ENCODE assay signal across 2 cellular contexts in genomic region chr12:1591029-1591428, GRCh38.
A peak's percentile ranks its signal among the peaks of the same experiment; 100 is the strongest.
TF ChIP-seq lines count a peak whose summit lies in the region.

No MANE protein-coding gene starts in this region.

TF ChIP-seq in A549, 52 proteins besides CTCF, POLR2A, EP300 and RAD21 (continued from another document):
- TF ChIP-seq USF2 (IDR thresholded peaks at IDR 0.05) (no peak), ATOH8 (CRISPR knock-in tag; IDR thresholded peaks at IDR 0.05; ENCODE audit: low read depth) (no peak), TP53 (CRISPR knock-in tag; IDR thresholded peaks at IDR 0.05) (no peak), MYC (IDR thresholded peaks at IDR 0.05; ENCODE audit: borderline replicate concordance, low read length) (no peak), HOXB13 (CRISPR knock-in tag; IDR thresholded peaks at IDR 0.05; ENCODE audit: low read depth) (no peak), ZNF302 (CRISPR knock-in tag; IDR thresholded peaks at IDR 0.05) (no peak)

TF ChIP-seq in HEK293, 187 proteins besides CTCF, POLR2A, EP300 and RAD21:
- TF ChIP-seq PRDM10 (tag by site-specific recombination; IDR thresholded peaks at IDR 0.05) (peak; percentile 65), ZBTB44 (tag by site-specific recombination; IDR thresholded peaks at IDR 0.05) (peak; percentile 32; the same call in 1 of the 2 replicates), ZNF654 (tag by site-specific recombination; IDR thresholded peaks at IDR 0.05; ENCODE audit: low read depth) (peak; percentile 5; the same call in 1 of the 2 replicates), ZNF660 (tag by site-specific recombination; IDR thresholded peaks at IDR 0.05) (0 out of 2 replicates have a peak, but pooled peaks have one; percentile 7), ZNF776 (tag by site-specific recombination; IDR thresholded peaks at IDR 0.05; ENCODE audit: borderline replicate concordance) (no peak), ZIC2 (tag by site-specific recombination; IDR thresholded peaks at IDR 0.05) (no peak), ZNF157 (tag by site-specific recombination; IDR thresholded peaks at IDR 0.05) (no peak)
